ENCODE assay signal across 1 cellular context in the genomic region with DNA sequence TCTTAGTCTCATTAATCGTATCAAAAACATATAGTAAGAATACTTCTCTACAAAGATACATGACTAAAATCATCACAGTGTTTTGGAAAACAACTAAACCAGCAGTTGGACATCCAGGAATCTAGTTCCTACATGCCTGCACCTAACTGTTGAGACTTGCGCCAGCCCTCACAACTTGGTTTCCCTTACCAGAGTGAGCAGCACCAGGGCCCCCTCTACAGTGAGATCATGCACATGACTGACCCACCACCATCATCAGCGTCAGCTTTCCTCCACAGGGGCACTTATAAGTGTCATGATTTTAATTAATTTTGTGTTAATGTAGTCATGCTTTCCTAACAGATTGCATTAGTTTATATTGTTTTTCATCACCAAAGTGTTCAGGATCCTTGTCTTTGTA.
TF ChIP-seq lines count a peak whose summit lies in the region.

No MANE protein-coding gene starts in this region.

TF ChIP-seq in WTC11, 78 proteins besides CTCF, POLR2A, EP300 and RAD21 (continued from another document):
- TF ChIP-seq, protein P1, sequence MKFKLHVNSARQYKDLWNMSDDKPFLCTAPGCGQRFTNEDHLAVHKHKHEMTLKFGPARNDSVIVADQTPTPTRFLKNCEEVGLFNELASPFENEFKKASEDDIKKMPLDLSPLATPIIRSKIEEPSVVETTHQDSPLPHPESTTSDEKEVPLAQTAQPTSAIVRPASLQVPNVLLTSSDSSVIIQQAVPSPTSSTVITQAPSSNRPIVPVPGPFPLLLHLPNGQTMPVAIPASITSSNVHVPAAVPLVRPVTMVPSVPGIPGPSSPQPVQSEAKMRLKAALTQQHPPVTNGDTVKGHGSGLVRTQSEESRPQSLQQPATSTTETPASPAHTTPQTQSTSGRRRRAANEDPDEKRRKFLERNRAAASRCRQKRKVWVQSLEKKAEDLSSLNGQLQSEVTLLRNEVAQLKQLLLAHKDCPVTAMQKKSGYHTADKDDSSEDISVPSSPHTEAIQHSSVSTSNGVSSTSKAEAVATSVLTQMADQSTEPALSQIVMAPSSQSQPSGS (CRISPR knock-in tag; IDR thresholded peaks at IDR 0.05; ENCODE audit: borderline replicate concordance, low read depth) = no peak
- TF ChIP-seq, protein P2, sequence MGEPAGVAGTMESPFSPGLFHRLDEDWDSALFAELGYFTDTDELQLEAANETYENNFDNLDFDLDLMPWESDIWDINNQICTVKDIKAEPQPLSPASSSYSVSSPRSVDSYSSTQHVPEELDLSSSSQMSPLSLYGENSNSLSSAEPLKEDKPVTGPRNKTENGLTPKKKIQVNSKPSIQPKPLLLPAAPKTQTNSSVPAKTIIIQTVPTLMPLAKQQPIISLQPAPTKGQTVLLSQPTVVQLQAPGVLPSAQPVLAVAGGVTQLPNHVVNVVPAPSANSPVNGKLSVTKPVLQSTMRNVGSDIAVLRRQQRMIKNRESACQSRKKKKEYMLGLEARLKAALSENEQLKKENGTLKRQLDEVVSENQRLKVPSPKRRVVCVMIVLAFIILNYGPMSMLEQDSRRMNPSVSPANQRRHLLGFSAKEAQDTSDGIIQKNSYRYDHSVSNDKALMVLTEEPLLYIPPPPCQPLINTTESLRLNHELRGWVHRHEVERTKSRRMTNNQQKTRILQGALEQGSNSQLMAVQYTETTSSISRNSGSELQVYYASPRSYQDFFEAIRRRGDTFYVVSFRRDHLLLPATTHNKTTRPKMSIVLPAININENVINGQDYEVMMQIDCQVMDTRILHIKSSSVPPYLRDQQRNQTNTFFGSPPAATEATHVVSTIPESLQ (CRISPR knock-in tag; IDR thresholded peaks at IDR 0.05) = no peak
- TF ChIP-seq ZNF232 (CRISPR knock-in tag; IDR thresholded peaks at IDR 0.05) (no peak), TEAD1 (CRISPR knock-in tag; IDR thresholded peaks at IDR 0.05) (no peak), FOXP1 (CRISPR knock-in tag; IDR thresholded peaks at IDR 0.05; ENCODE audit: borderline replicate concordance) (no peak), OVOL2 (CRISPR knock-in tag; IDR thresholded peaks at IDR 0.05; ENCODE audit: borderline replicate concordance) (no peak)
- TF ChIP-seq, protein P3, sequence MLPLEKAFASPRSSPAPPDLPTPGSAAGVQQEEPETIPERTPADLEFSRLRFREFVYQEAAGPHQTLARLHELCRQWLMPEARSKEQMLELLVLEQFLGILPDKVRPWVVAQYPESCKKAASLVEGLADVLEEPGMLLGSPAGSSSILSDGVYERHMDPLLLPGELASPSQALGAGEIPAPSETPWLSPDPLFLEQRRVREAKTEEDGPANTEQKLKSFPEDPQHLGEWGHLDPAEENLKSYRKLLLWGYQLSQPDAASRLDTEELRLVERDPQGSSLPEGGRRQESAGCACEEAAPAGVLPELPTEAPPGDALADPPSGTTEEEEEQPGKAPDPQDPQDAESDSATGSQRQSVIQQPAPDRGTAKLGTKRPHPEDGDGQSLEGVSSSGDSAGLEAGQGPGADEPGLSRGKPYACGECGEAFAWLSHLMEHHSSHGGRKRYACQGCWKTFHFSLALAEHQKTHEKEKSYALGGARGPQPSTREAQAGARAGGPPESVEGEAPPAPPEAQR (CRISPR knock-in tag; IDR thresholded peaks at IDR 0.05) = no peak
- TF ChIP-seq, protein P4, sequence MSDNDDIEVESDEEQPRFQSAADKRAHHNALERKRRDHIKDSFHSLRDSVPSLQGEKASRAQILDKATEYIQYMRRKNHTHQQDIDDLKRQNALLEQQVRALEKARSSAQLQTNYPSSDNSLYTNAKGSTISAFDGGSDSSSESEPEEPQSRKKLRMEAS (CRISPR knock-in tag; IDR thresholded peaks at IDR 0.05) = no peak
TF ChIP-seq in WTC11: peak in this region for 0.
